Comparison of ENCODE assay signal across 10 cellular contexts in the genomic region with DNA sequence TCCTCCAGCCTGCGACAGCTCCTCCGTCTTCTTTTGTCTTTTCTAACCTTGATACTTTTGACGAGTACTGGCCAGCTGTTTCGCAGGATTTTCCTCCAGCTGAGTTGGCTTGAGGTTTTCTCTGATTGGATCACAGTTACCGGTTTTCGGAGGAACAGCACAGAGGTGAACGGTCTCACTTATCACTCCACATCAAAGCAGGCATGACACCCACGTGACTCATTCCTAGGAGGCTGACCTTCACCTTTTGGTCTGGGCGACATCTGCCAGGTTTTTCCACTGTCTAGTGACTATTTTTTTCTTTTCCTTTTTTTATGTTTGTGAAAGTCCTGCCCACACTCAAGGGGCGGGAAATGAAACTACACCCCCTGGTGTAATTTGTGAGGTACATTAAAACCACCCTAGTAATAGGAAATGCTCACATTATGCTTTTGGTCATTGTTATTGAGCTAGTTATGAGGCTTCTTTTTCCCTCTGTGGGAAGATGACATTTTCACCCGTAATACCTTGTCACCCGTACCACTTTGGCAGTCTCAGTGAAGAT.
DNase-seq lines count a peak whose midpoint lies in the region; ATAC-seq, FAIRE-seq and TF ChIP-seq lines count a peak whose summit lies in the region.
"Had no signal": no experiment of that assay in that cellular context is flagged by ENCODE, and none has a peak within 500 bp of the region (broad histone marks: within the 10 kb centered on the region; RNA-seq: fewer than 3 reads in every experiment).

No MANE protein-coding gene starts in this region.

- H3K27me3 ChIP-seq in body of pancreas: no peaks in the 10 kb centered on the region

- no peaks in the 10 kb centered on the region for H3K36me3 Mint-ChIP-seq in T-helper 1 cell treated with Interleukin-12 subunit alpha and Interleukin-12 subunit beta and Interleukin-4 antibody, amounts not matched to agents 30 μg/mL and 1 μg/mL, for 36 hours (ENCODE audit: low read depth)
- H3K36me3 Mint-ChIP-seq: naive thymus-derived CD8-positive, alpha-beta T cell had no signal

- DNase-seq in D721Med (ENCODE audit: insufficient read length, low spot score) (no peak), body of pancreas (peak in 2 of 4 donors; percentile 18 to 32), amniotic stem cell (lab: John Stamatoyannopoulos, UW) (no peak), dedifferentiated amniotic fluid mesenchymal stem cell (ENCODE audit: extremely low spot score) (no peak)
- peak; percentile 62 to 72 (median 63) for DNase-seq in stimulated activated CD4-positive, alpha-beta T cell treated with anti-CD3 and anti-CD28 coated beads, Interleukin-12 subunit alpha, Interleukin-12 subunit beta, amount 100 ng/mL, for 48 hours (ENCODE audit: low read depth in 2 of 3, low spot score in 1 of 3)
- DNase-seq: erythroblast had no signal

- H3K4me3 Mint-ChIP-seq in T-helper 1 cell treated with Interleukin-12 subunit alpha and Interleukin-12 subunit beta and Interleukin-4 antibody, amounts not matched to agents 30 μg/mL and 1 μg/mL, for 36 hours: peak overlapping the region; percentile 7
- H3K4me3 Mint-ChIP-seq: naive thymus-derived CD8-positive, alpha-beta T cell had no signal

- peaks cover 24% of the 10 kb centered on the region for H3K4me1 ChIP-seq in body of pancreas

- no peak overlapping the region for H3K27ac ChIP-seq in body of pancreas

- H3K9me3 Mint-ChIP-seq in T-helper 1 cell treated with Interleukin-12 subunit alpha and Interleukin-12 subunit beta and Interleukin-4 antibody, amounts not matched to agents 30 μg/mL and 1 μg/mL, for 36 hours: no peaks in the 10 kb centered on the region
- H3K9me3 Mint-ChIP-seq: naive thymus-derived CD8-positive, alpha-beta T cell had no signal

- H3K4me1 Mint-ChIP-seq in T-helper 1 cell treated with Interleukin-12 subunit alpha and Interleukin-12 subunit beta and Interleukin-4 antibody, amounts not matched to agents 30 μg/mL and 1 μg/mL, for 36 hours (ENCODE audit: low read depth): peaks cover 12% of the 10 kb centered on the region

- H3K27me3 Mint-ChIP-seq in T-helper 1 cell treated with Interleukin-12 subunit alpha and Interleukin-12 subunit beta and Interleukin-4 antibody, amounts not matched to agents 30 μg/mL and 1 μg/mL, for 36 hours (ENCODE audit: low read depth): peaks cover 23% of the 10 kb centered on the region

- intact Hi-C loops in body of pancreas (cut with DNase I): no loop called here

- FAIRE-seq in D721Med (lab: Jason Lieb, UNC): no peak

- no peak for TF ChIP-seq POLR2A in body of pancreas (IDR thresholded peaks at IDR 0.05)

- no peak overlapping the region for H3K27ac Mint-ChIP-seq in T-helper 1 cell treated with Interleukin-12 subunit alpha and Interleukin-12 subunit beta and Interleukin-4 antibody, amounts not matched to agents 30 μg/mL and 1 μg/mL, for 36 hours

- H3K9me3 ChIP-seq in body of pancreas: no peaks in the 10 kb centered on the region

- TF ChIP-seq CTCF in D721Med (IDR thresholded peaks at IDR 0.05; ENCODE audit: insufficient read depth, missing control alignments) (peak; percentile 2), body of pancreas (IDR thresholded peaks at IDR 0.05) (peak in 6 of 7 experiments; percentile 11 to 45 (median 41))

- ATAC-seq in body of pancreas (peak; percentile 45), GM18909 (IDR thresholded peaks at IDR 0.05; ENCODE audit: poor library complexity, unreplicated experiment) (no peak), GM18868 (IDR thresholded peaks at IDR 0.05; ENCODE audit: unreplicated experiment) (no peak)
- ATAC-seq: naive thymus-derived CD8-positive, alpha-beta T cell had no signal

- H3K4me3 ChIP-seq in body of pancreas: no peak overlapping the region

- H3K36me3 ChIP-seq in body of pancreas (replicated peaks in 1 of 2; ENCODE audit: insufficient read depth in 1 of 2, low read depth in 2 of 2): no peaks in the 10 kb centered on the region

- 21 to 27% methylated on average over 12 of the region's 12 CpGs for WGBS in body of pancreas, 2 donors

Comparison
In these comparisons a context has a peak if more than half of its experiments do, and no peak if none do; other contexts are left out.
1. DNase-seq: peak in stimulated activated CD4-positive, alpha-beta T cell treated with anti-CD3 and anti-CD28 coated beads, Interleukin-12 subunit alpha, Interleukin-12 subunit beta, amount 100 ng/mL, for 48 hours (3 of 3); none in D721Med (single experiment), amniotic stem cell (single experiment) and dedifferentiated amniotic fluid mesenchymal stem cell (single experiment).